ENCODE assay signal across 1 cellular context in the genomic region with DNA sequence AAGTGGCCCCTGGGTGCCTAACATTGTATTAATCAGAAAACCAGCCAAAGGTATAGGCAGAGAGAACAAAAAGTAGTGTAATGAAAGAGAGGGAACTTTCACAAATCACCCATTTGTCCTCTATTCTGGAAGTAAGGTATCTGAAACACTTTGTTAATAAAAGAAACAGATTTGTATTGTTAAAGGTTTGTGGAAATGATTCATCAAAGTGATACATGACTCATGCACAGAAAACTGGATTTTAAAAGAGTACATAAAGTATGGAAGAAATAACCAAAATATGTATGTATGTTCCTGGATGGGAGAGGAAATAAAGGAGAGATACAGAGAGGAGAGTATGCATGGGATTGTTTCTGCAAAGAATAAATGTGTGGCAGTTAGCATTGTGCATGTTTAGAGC.
TF ChIP-seq lines count a peak whose summit lies in the region.

No MANE protein-coding gene starts in this region.

TF ChIP-seq in HCT116, 20 proteins besides CTCF, POLR2A, EP300 and RAD21 (continued from another document):
- no peak for TF ChIP-seq YY1 (IDR thresholded peaks at IDR 0.05; ENCODE audit: extremely low read depth, insufficient replicate concordance, low read depth, low read length)
